8 cellular contexts compared by ENCODE assay signal in the genomic region with DNA sequence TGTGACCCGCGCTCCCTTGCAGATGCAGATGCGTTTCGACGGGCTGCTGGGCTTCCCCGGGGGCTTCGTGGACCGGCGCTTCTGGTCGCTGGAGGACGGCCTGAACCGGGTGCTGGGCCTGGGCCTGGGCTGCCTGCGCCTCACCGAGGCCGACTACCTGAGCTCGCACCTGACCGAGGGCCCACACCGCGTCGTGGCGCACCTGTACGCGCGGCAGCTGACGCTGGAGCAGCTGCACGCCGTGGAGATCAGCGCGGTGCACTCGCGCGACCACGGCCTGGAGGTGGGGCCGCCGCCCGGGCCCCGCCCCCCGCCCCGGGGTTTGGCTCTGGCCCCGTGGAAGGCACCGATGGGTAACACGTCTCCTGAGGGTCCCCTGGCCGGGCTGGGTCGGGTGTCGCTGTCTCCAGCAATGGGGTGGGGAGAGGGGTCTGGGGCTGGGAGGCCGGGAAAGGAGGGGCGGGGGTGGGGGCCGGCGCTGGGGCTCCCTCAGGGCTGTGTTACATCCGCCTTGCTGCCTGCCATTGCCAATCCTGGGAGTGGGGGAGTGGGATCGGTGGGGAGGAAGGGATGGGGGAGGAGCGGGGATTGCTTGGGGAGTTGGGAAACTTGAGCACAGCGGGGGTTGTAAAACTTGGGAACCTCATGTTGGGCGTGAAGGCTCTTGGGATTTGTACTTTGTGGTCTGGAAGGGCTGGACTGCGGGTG. TPM values are rescaled to one million over a fixed set of nuclear protein-coding genes. Genes with fewer than 3 reads are reported as not detected.
DNase-seq lines count a peak whose midpoint lies in the region; ATAC-seq and TF ChIP-seq lines count a peak whose summit lies in the region.

No MANE protein-coding gene starts in this region.

- no peaks in the 10 kb centered on the region for H3K36me3 Mint-ChIP-seq in type B pancreatic cell

- no peaks in the 10 kb centered on the region for H3K4me1 Mint-ChIP-seq in type B pancreatic cell (ENCODE audit: unreplicated experiment)

- peaks cover 5 to 29% of the 10 kb centered on the region in 2 donors for H3K4me1 ChIP-seq in muscle layer of duodenum (ENCODE audit: control insufficient read depth in 1 of 2, insufficient read depth in 2 of 2, low read length in 2 of 2)

- no peaks in the 10 kb centered on the region for H3K27me3 Mint-ChIP-seq in type B pancreatic cell

- DNase-seq in activated CD4-positive, CD25-positive, alpha-beta regulatory T cell treated with anti-CD3 and anti-CD28 coated beads, Interleukin-2, amount 50 U/mL, for 72 hours, result no peak
- DNase-seq in KG1 (lab: John Stamatoyannopoulos, UW), result peak; percentile 21
- peak; percentile 72 for DNase-seq in activated CD8-positive, alpha-beta memory T cell treated with anti-CD3 and anti-CD28 coated beads, Interleukin-2, amount 50 U/mL, for 48 hours
- peak; percentile 53 to 63 for DNase-seq in erythroblast (lab: John Stamatoyannopoulos, UW)
- peak; percentile 72 for DNase-seq in type B pancreatic cell (ENCODE audit: extremely low spot score, unreplicated experiment)
- no peak for DNase-seq in SIG-M5 (lab: John Stamatoyannopoulos, UW)

- no peak for TF ChIP-seq CTCF in type B pancreatic cell (conservative IDR thresholded peaks at IDR 0.05)

- H3K4me3 Mint-ChIP-seq in type B pancreatic cell, result peak overlapping the region; percentile 86

- H3K9me3 ChIP-seq in muscle layer of duodenum (ENCODE audit: control insufficient read depth in 1 of 2, low read length in 2 of 2), result no peaks in the 10 kb centered on the region

- no peak overlapping the region for H3K27ac Mint-ChIP-seq in type B pancreatic cell

- no peak overlapping the region for H3K27ac ChIP-seq in muscle layer of duodenum (ENCODE audit: low read length)

- peak overlapping the region; percentile 48 to 97 for H3K4me3 ChIP-seq in muscle layer of duodenum (ENCODE audit: low read depth in 1 of 2, low read length in 2 of 2)

- peaks cover 5 to 53% of the 10 kb centered on the region in 2 donors for H3K36me3 ChIP-seq in muscle layer of duodenum (ENCODE audit: control insufficient read depth in 1 of 2, insufficient read depth in 2 of 2, low read length in 2 of 2)

- no peak for TF ChIP-seq POLR2A in erythroblast (IDR thresholded peaks at IDR 0.05; ENCODE audit: low read length)

- peak; percentile 25 for ATAC-seq in activated CD4-positive, CD25-positive, alpha-beta regulatory T cell treated with anti-CD3 and anti-CD28 coated beads, Interleukin-2, amount 50 U/mL, for 24 hours

- H3K9me3 Mint-ChIP-seq in type B pancreatic cell, result no peaks in the 10 kb centered on the region

- no peaks in the 10 kb centered on the region for H3K27me3 ChIP-seq in muscle layer of duodenum (ENCODE audit: low read depth, low read length)

RNA-seq across cellular contexts. Expression of gene NUDT16L1, which starts 0.7 kb away (rescaled TPM):
- total RNA-seq in type B pancreatic cell (ENCODE audit: low replicate concordance), result 36.7 and 37.7 TPM in 2 replicates

RNA-seq across cellular contexts. Expression of gene ANKS3, which starts 40.0 kb away (rescaled TPM):
- 21.6 and 36.7 TPM in 2 replicates for total RNA-seq in type B pancreatic cell (ENCODE audit: low replicate concordance)

RNA-seq across cellular contexts. Expression of gene DNAAF8, which starts 40.2 kb away (rescaled TPM):
- 0.74 and 2.6 TPM in 2 replicates for total RNA-seq in type B pancreatic cell (ENCODE audit: low replicate concordance)

Comparison
In these comparisons a context has a peak if more than half of its experiments do, and no peak if none do; other contexts are left out.
1. DNase-seq: peak in KG1 (single experiment), activated CD8-positive, alpha-beta memory T cell treated with anti-CD3 and anti-CD28 coated beads, Interleukin-2, amount 50 U/mL, for 48 hours (single experiment), erythroblast (2 of 2) and type B pancreatic cell (single experiment); none in activated CD4-positive, CD25-positive, alpha-beta regulatory T cell treated with anti-CD3 and anti-CD28 coated beads, Interleukin-2, amount 50 U/mL, for 72 hours (single experiment) and SIG-M5 (single experiment).